9 cellular contexts compared by ENCODE assay signal in genomic region chr16:89615596-89616090, GRCh38. TPM values are rescaled to one million over a fixed set of nuclear protein-coding genes. Genes with fewer than 3 reads are reported as not detected.
DNase-seq lines count a peak whose midpoint lies in the region; ATAC-seq and TF ChIP-seq lines count a peak whose summit lies in the region.
"Had no signal": no experiment of that assay in that cellular context is flagged by ENCODE, and none has a peak within 500 bp of the region (broad histone marks: within the 10 kb centered on the region; RNA-seq: fewer than 3 reads in every experiment).

No MANE protein-coding gene starts in this region.

- TF ChIP-seq CTCF in GM13976 (IDR thresholded peaks at IDR 0.05; ENCODE audit: borderline replicate concordance, control extremely low read depth, extremely low read depth, insufficient read depth, missing control alignments) (peak; percentile 69), kidney epithelial cell (IDR thresholded peaks at IDR 0.05; ENCODE audit: insufficient read depth, low read length, poor library complexity, severe bottlenecking) (peak; percentile 81)

- peaks cover 22% of the 10 kb centered on the region for H3K4me1 Mint-ChIP-seq in activated naive CD4-positive, alpha-beta T cell treated with anti-CD3 and anti-CD28 coated beads, Interleukin-2, amount 10 ng/mL, durations not matched to agents 7 days and 5 days

- DNase-seq in AG08396 (ENCODE audit: low spot score) = peak; percentile 60
- peak; percentile 82 for DNase-seq in GM13976 (ENCODE audit: low spot score)
- no peak for DNase-seq in activated naive CD4-positive, alpha-beta T cell treated with anti-CD3 and anti-CD28 coated beads, Interleukin-2, amount 10 ng/mL, durations not matched to agents 7 days and 5 days
- no peak for DNase-seq in kidney epithelial cell (ENCODE audit: low read depth)
- no peak for DNase-seq in DMS79 treated with DMSO at 0.1 percent for 48 hours (lab: John Stamatoyannopoulos, UW)
- no peak for DNase-seq in EL
- DNase-seq in mesenteric fat pad (ENCODE audit: low spot score) = no peak

- H3K27me3 ChIP-seq in kidney epithelial cell (ENCODE audit: control insufficient read depth, insufficient read depth, low read length) = peaks cover 18% of the 10 kb centered on the region

- CTCF ChIA-PET in activated naive CD4-positive, alpha-beta T cell treated with anti-CD3 and anti-CD28 coated beads, Interleukin-2, amount 10 ng/mL, durations not matched to agents 7 days and 5 days (lab: Charles Lee) = interaction anchor here (1.7 to 2.0 kb wide), 2 partner anchors 14 to 34 kb away, joined by 4 to 6 read pairs; no protein-coding TSS in a partner anchor

- in situ Hi-C loops in GM13976 (cut with MboI; ENCODE audit: low sequenced_read_pairs, unreplicated experiment) = no loop called here

- H3K27me3 Mint-ChIP-seq in activated naive CD4-positive, alpha-beta T cell treated with anti-CD3 and anti-CD28 coated beads, Interleukin-2, amount 10 ng/mL, durations not matched to agents 7 days and 5 days = peaks cover 22% of the 10 kb centered on the region

- H3K36me3 ChIP-seq in kidney epithelial cell (ENCODE audit: control insufficient read depth, insufficient read depth, low read length) = no peaks in the 10 kb centered on the region

- H3K27ac Mint-ChIP-seq in activated naive CD4-positive, alpha-beta T cell treated with anti-CD3 and anti-CD28 coated beads, Interleukin-2, amount 10 ng/mL, durations not matched to agents 7 days and 5 days = peak overlapping the region; percentile 96

- H3K9me3 Mint-ChIP-seq in activated naive CD4-positive, alpha-beta T cell treated with anti-CD3 and anti-CD28 coated beads, Interleukin-2, amount 10 ng/mL, durations not matched to agents 7 days and 5 days = peaks cover 11% of the 10 kb centered on the region

- H3K4me3 ChIP-seq in kidney epithelial cell (ENCODE audit: low read depth, low read length) = no peak overlapping the region

- peaks cover 4% of the 10 kb centered on the region for H3K36me3 Mint-ChIP-seq in activated naive CD4-positive, alpha-beta T cell treated with anti-CD3 and anti-CD28 coated beads, Interleukin-2, amount 10 ng/mL, durations not matched to agents 7 days and 5 days

- no peak overlapping the region for H3K4me3 Mint-ChIP-seq in activated naive CD4-positive, alpha-beta T cell treated with anti-CD3 and anti-CD28 coated beads, Interleukin-2, amount 10 ng/mL, durations not matched to agents 7 days and 5 days

- ATAC-seq in GM19452 (IDR thresholded peaks at IDR 0.05; ENCODE audit: unreplicated experiment) = no peak

RNA-seq across cellular contexts. Expression of gene DPEP1, which starts 2.2 kb away (rescaled TPM):
- total RNA-seq in kidney epithelial cell (1.2 and 3.1 TPM in 2 replicates), mesenteric fat pad (0.51 TPM)
- total RNA-seq: activated CD8-positive, alpha-beta memory T cell treated with anti-CD3 and anti-CD28 coated beads for 36 hours had no signal

RNA-seq across cellular contexts. Expression of gene CPNE7, which starts 40.1 kb away (rescaled TPM):
- 11.5 and 11.6 TPM in 2 replicates for total RNA-seq in kidney epithelial cell
- total RNA-seq in mesenteric fat pad = 1.3 TPM

RNA-seq across cellular contexts. Expression of gene CHMP1A, which starts 41.9 kb away (rescaled TPM):
- total RNA-seq in kidney epithelial cell = 96.8 and 126 TPM in 2 replicates
- total RNA-seq in mesenteric fat pad = 64.3 TPM

RNA-seq across cellular contexts. Expression of gene SPATA33, which starts 42.0 kb away (rescaled TPM):
- total RNA-seq in kidney epithelial cell (6.6 and 10.0 TPM in 2 replicates), mesenteric fat pad (4.6 TPM)

RNA-seq across cellular contexts. Expression of gene RPL13, which starts 55.2 kb away (rescaled TPM):
- 11,644 and 17,833 TPM in 2 replicates for total RNA-seq in kidney epithelial cell
- 1,718 TPM for total RNA-seq in mesenteric fat pad

Comparison
In these comparisons a context has a peak if more than half of its experiments do, and no peak if none do; other contexts are left out.
1. DNase-seq: peak in AG08396 (single experiment) and GM13976 (single experiment); none in activated naive CD4-positive, alpha-beta T cell treated with anti-CD3 and anti-CD28 coated beads, Interleukin-2, amount 10 ng/mL, durations not matched to agents 7 days and 5 days (single experiment), kidney epithelial cell (single experiment), DMS79 treated with DMSO at 0.1 percent for 48 hours (single experiment), EL (single experiment) and mesenteric fat pad (single experiment).